In the genomic region with DNA sequence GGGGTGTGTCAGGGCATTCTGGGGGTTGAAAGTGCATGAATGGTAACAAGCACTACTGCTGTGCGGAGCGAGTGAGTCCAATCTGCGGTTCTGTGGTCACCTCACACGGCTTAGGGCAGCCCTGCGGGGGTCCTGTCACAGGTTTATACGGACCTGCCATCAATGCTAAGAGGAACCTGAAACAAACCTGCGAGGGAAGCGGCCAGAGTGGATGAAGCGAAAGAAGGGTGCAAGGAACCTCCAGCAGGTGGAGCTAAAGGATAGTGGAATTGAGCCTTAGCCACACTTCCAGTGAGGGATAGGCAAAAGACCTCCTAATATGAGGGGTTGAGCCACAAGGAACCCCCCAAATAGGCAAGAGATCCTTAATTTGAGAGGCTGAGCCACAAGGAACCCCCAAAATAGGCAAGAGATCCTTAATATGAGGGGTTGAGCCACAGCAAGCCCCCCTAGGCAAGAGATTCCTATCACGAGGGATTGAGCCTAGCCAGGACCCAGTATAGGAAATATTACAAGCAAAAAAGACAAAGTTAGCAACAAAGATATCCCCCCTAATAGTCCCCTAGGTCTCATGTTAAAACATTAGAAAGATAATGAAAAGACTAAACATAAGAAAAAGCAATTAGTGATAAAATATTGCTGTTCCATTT, we compare ENCODE assay signal across 8 cellular contexts. TPM values are rescaled to one million over a fixed set of nuclear protein-coding genes. Genes with fewer than 3 reads are reported as not detected.
DNase-seq lines count a peak whose midpoint lies in the region; ATAC-seq and TF ChIP-seq lines count a peak whose summit lies in the region.

No MANE protein-coding gene starts in this region.

- peaks cover 0 to 11% of the 10 kb centered on the region in 2 donors for H3K9me3 Mint-ChIP-seq in activated naive CD4-positive, alpha-beta T cell treated with anti-CD3 and anti-CD28 coated beads, Interleukin-2, amount 50 U/mL, for 72 hours

- no peaks in the 10 kb centered on the region for H3K9me2 ChIP-seq in DOHH2 (replicated peaks; ENCODE audit: control insufficient read depth, low read length)

- peak; percentile 71 for TF ChIP-seq CTCF in DOHH2 (IDR thresholded peaks at IDR 0.05; ENCODE audit: low read depth, low read length, poor library complexity, severe bottlenecking)

- no peaks in the 10 kb centered on the region for H3K36me3 ChIP-seq in DOHH2 (ENCODE audit: control insufficient read depth, low read length)

- no peaks in the 10 kb centered on the region for H3K9me3 ChIP-seq in DOHH2 (ENCODE audit: control insufficient read depth, insufficient read depth, low read length)

- no peaks in the 10 kb centered on the region for H3F3A ChIP-seq in DOHH2 (ENCODE audit: control insufficient read depth, insufficient read depth)

- H3K4me2 ChIP-seq in DOHH2 (ENCODE audit: low read length): no peak overlapping the region

- H3K4me3 ChIP-seq in DOHH2 (ENCODE audit: low read length): no peak overlapping the region

- ATAC-seq in SK-N-SH treated with all-trans-retinoic acid at 6 μM for 48 hours (peak; percentile 70), Right ventricle myocardium superior (ENCODE audit: poor library complexity) (peak; percentile 85), HG02798 (IDR thresholded peaks at IDR 0.05; ENCODE audit: poor library complexity, unreplicated experiment) (no peak)
- peak; percentile 73 to 82 for ATAC-seq in activated naive CD4-positive, alpha-beta T cell treated with anti-CD3 and anti-CD28 coated beads, Interleukin-2, amount 50 U/mL, for 72 hours

- H3K36me3 Mint-ChIP-seq in activated naive CD4-positive, alpha-beta T cell treated with anti-CD3 and anti-CD28 coated beads, Interleukin-2, amount 50 U/mL, for 72 hours: peaks cover 0 to 9% of the 10 kb centered on the region in 2 donors

- no peaks in the 10 kb centered on the region for H4K20me1 ChIP-seq in DOHH2 (ENCODE audit: control insufficient read depth, insufficient read depth, low read depth, low read length)

- peak; percentile 32 for DNase-seq in M059J (ENCODE audit: low read depth)
- peak; percentile 56 to 66 for DNase-seq in activated naive CD4-positive, alpha-beta T cell treated with anti-CD3 and anti-CD28 coated beads, Interleukin-2, amount 50 U/mL, for 72 hours (ENCODE audit: low spot score in 2 of 2)
- DNase-seq in Right ventricle myocardium superior: peak; percentile 47
- peak; percentile 44 for DNase-seq in renal cortical epithelial cell (ENCODE audit: low read depth)
- no peak for DNase-seq in occipital lobe (lab: John Stamatoyannopoulos, UW)

- no peaks in the 10 kb centered on the region for H3K4me1 ChIP-seq in DOHH2 (ENCODE audit: control insufficient read depth, low read length)

- no peaks in the 10 kb centered on the region for H3K79me2 ChIP-seq in DOHH2 (ENCODE audit: control insufficient read depth, low read length)

- no peak overlapping the region for H3K27ac ChIP-seq in DOHH2 (ENCODE audit: low read depth, low read length)

- intact Hi-C loops in Right ventricle myocardium superior (cut with DNase I): loop anchor here (5.0 to 10.0 kb wide), 2 partner anchors 114 to 261 kb away; a partner anchor contains a TSS

- no peak overlapping the region for H3K27ac Mint-ChIP-seq in activated naive CD4-positive, alpha-beta T cell treated with anti-CD3 and anti-CD28 coated beads, Interleukin-2, amount 50 U/mL, for 72 hours

- no peaks in the 10 kb centered on the region; the same call in 1 of the 2 replicates for H3K27me3 ChIP-seq in DOHH2 (ENCODE audit: control insufficient read depth, low read length)

TF ChIP-seq in SK-N-SH treated with all-trans-retinoic acid at 6 μM for 48 hours, 23 proteins besides CTCF, POLR2A, EP300 and RAD21 (continues in another document):
- TF ChIP-seq CSDC2 (CRISPR knock-in tag; IDR thresholded peaks at IDR 0.05) (no peak), OSR1 (CRISPR knock-in tag; IDR thresholded peaks at IDR 0.05) (no peak), ZC3H10 (CRISPR knock-in tag; IDR thresholded peaks at IDR 0.05) (no peak), TOX (CRISPR knock-in tag; IDR thresholded peaks at IDR 0.05; ENCODE audit: borderline replicate concordance) (no peak), ISL1 (CRISPR knock-in tag; IDR thresholded peaks at IDR 0.05) (no peak), RARB (CRISPR knock-in tag; IDR thresholded peaks at IDR 0.05) (no peak), ARNTL (CRISPR knock-in tag; IDR thresholded peaks at IDR 0.05; ENCODE audit: borderline replicate concordance, low read depth) (no peak), ZNF8 (CRISPR knock-in tag; IDR thresholded peaks at IDR 0.05) (no peak)
- TF ChIP-seq, protein P1, sequence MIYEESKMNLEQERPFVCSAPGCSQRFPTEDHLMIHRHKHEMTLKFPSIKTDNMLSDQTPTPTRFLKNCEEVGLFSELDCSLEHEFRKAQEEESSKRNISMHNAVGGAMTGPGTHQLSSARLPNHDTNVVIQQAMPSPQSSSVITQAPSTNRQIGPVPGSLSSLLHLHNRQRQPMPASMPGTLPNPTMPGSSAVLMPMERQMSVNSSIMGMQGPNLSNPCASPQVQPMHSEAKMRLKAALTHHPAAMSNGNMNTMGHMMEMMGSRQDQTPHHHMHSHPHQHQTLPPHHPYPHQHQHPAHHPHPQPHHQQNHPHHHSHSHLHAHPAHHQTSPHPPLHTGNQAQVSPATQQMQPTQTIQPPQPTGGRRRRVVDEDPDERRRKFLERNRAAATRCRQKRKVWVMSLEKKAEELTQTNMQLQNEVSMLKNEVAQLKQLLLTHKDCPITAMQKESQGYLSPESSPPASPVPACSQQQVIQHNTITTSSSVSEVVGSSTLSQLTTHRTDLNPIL (CRISPR knock-in tag; IDR thresholded peaks at IDR 0.05; ENCODE audit: low read depth): no peak
- TF ChIP-seq, protein P2, sequence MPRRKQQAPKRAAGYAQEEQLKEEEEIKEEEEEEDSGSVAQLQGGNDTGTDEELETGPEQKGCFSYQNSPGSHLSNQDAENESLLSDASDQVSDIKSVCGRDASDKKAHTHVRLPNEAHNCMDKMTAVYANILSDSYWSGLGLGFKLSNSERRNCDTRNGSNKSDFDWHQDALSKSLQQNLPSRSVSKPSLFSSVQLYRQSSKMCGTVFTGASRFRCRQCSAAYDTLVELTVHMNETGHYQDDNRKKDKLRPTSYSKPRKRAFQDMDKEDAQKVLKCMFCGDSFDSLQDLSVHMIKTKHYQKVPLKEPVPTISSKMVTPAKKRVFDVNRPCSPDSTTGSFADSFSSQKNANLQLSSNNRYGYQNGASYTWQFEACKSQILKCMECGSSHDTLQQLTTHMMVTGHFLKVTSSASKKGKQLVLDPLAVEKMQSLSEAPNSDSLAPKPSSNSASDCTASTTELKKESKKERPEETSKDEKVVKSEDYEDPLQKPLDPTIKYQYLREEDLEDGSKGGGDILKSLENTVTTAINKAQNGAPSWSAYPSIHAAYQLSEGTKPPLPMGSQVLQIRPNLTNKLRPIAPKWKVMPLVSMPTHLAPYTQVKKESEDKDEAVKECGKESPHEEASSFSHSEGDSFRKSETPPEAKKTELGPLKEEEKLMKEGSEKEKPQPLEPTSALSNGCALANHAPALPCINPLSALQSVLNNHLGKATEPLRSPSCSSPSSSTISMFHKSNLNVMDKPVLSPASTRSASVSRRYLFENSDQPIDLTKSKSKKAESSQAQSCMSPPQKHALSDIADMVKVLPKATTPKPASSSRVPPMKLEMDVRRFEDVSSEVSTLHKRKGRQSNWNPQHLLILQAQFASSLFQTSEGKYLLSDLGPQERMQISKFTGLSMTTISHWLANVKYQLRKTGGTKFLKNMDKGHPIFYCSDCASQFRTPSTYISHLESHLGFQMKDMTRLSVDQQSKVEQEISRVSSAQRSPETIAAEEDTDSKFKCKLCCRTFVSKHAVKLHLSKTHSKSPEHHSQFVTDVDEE (CRISPR knock-in tag; IDR thresholded peaks at IDR 0.05): no peak
- TF ChIP-seq, protein P3, sequence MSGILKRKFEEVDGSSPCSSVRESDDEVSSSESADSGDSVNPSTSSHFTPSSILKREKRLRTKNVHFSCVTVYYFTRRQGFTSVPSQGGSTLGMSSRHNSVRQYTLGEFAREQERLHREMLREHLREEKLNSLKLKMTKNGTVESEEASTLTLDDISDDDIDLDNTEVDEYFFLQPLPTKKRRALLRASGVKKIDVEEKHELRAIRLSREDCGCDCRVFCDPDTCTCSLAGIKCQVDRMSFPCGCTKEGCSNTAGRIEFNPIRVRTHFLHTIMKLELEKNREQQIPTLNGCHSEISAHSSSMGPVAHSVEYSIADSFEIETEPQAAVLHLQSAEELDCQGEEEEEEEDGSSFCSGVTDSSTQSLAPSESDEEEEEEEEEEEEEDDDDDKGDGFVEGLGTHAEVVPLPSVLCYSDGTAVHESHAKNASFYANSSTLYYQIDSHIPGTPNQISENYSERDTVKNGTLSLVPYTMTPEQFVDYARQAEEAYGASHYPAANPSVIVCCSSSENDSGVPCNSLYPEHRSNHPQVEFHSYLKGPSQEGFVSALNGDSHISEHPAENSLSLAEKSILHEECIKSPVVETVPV (CRISPR knock-in tag; IDR thresholded peaks at IDR 0.05): no peak

RNA-seq across cellular contexts. Expression of a gene that starts 6.3 kb away (rescaled TPM):
- total RNA-seq in M059J (2014; rRNA removed; shearing (Covaris generic)): 1.1 and 5.4 TPM in 2 replicates
- 1 to 10 TPM; 1.8 to 1.9 TPM for total RNA-seq in activated naive CD4-positive, alpha-beta T cell treated with anti-CD3 and anti-CD28 coated beads, Interleukin-2, amount 50 U/mL, for 72 hours
- 4.7 TPM for total RNA-seq in Right ventricle myocardium superior
- 20.7 and 43.7 TPM in 2 replicates for total RNA-seq in renal cortical epithelial cell
- total RNA-seq in occipital lobe: 20.4 TPM

RNA-seq across cellular contexts. Expression of a gene that starts 32.8 kb away (rescaled TPM):
- 9.4 and 18.3 TPM in 2 replicates for total RNA-seq in M059J (2014; rRNA removed; shearing (Covaris generic))
- total RNA-seq in activated naive CD4-positive, alpha-beta T cell treated with anti-CD3 and anti-CD28 coated beads, Interleukin-2, amount 50 U/mL, for 72 hours: 10 to 100 TPM in 1 of 2 donors, 1 to 10 TPM in 1; 7.4 to 11.2 TPM
- total RNA-seq in Right ventricle myocardium superior (3.2 TPM), renal cortical epithelial cell (3.8 and 12.9 TPM in 2 replicates), occipital lobe (36.5 TPM)

RNA-seq across cellular contexts. Expression of a gene that starts 43.6 kb away (rescaled TPM):
- 7.7 and 16.4 TPM in 2 replicates for total RNA-seq in M059J (2014; rRNA removed; shearing (Covaris generic))
- 10 to 100 TPM; 17.6 to 18.7 TPM for total RNA-seq in activated naive CD4-positive, alpha-beta T cell treated with anti-CD3 and anti-CD28 coated beads, Interleukin-2, amount 50 U/mL, for 72 hours
- total RNA-seq in Right ventricle myocardium superior (4.2 TPM), renal cortical epithelial cell (10.1 and 23.2 TPM in 2 replicates), occipital lobe (18.9 TPM)
